In the genomic region with DNA sequence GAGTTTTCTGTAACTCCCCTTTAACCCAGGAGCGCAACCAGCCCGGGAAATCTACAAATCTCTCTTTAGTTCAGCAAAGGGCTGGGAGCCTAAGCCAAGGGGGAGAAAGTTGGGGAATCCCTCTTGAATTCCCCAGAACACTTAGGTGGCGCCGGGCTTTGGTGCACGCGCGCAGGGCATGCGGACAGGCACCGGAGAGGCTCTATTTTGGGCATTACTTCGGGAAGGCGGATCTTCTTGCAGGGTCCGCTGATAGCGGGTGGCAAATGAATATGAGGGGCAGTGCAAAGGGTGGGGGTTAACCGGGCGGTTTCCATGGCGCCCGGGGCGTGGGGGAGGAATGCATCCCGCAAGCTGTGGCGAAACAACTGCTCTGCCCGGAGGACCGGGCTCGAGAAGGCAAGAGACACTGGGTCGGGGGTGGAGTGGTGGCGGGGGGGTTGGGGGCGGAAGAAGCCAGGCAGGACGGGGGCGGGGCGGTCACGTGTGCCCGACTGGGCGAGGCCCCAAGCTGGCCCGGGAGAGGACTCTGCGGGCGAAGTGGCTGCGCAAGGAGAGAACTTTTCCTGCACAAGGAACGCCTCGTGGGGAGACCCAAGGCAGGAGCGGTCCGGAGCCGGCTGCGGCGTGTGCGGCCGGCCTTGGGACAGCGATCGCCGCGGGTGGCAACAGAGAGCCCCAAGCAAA, we compare ENCODE assay signal across 8 cellular contexts. TPM values are rescaled to one million over a fixed set of nuclear protein-coding genes. Genes with fewer than 3 reads are reported as not detected.
DNase-seq lines count a peak whose midpoint lies in the region; ATAC-seq and TF ChIP-seq lines count a peak whose summit lies in the region.

A gene with protein sequence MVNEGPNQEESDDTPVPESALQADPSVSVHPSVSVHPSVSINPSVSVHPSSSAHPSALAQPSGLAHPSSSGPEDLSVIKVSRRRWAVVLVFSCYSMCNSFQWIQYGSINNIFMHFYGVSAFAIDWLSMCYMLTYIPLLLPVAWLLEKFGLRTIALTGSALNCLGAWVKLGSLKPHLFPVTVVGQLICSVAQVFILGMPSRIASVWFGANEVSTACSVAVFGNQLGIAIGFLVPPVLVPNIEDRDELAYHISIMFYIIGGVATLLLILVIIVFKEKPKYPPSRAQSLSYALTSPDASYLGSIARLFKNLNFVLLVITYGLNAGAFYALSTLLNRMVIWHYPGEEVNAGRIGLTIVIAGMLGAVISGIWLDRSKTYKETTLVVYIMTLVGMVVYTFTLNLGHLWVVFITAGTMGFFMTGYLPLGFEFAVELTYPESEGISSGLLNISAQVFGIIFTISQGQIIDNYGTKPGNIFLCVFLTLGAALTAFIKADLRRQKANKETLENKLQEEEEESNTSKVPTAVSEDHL (plus strand): TSS at position 522 of the 687 bp plus-strand sequence. CDS start 353 bp downstream, outside the sequence.

- TF ChIP-seq CTCF in GM06990 (IDR thresholded peaks at IDR 0.05; ENCODE audit: insufficient read depth, low read length, poor library complexity, severe bottlenecking): no peak
- TF ChIP-seq CTCF in epithelial cell of proximal tubule (conservative IDR thresholded peaks at IDR 0.05; ENCODE audit: low read depth, low read length): no peak

- H3K27me3 ChIP-seq in GM06990 (replicated peaks; ENCODE audit: control insufficient read depth, insufficient read depth, low read length): no peaks in the 10 kb centered on the region

- peak; percentile 40 for ATAC-seq in HG02642 (IDR thresholded peaks at IDR 0.05; ENCODE audit: poor library complexity, unreplicated experiment)
- ATAC-seq in GM19328 (IDR thresholded peaks at IDR 0.05; ENCODE audit: unreplicated experiment): no peak

- peak within 1 kb of the TSS; percentile 68 for H3K4me3 ChIP-seq in GM06990 (replicated peaks; ENCODE audit: low read depth, low read length)
- H3K4me3 ChIP-seq in epithelial cell of proximal tubule (ENCODE audit: low read depth, low read length): peak within 1 kb of the TSS; percentile 77

- H3K36me3 ChIP-seq in GM06990 (ENCODE audit: control insufficient read depth, insufficient read depth, low read length): no peaks in the 10 kb centered on the region

- DNase-seq in GM06990 (ENCODE audit: extremely low read depth, insufficient read length) (peak; percentile 62), NCI-H510A treated with DMSO at 0.1 percent for 48 hours (lab: John Stamatoyannopoulos, UW) (peak; percentile 35), activated T-cell treated with anti-CD3 and anti-CD28 coated beads for 24 hours (ENCODE audit: low read depth) (peak; percentile 38), epithelial cell of proximal tubule (ENCODE audit: low read depth) (no peak), midbrain (lab: John Stamatoyannopoulos, UW) (peak; percentile 73)
- peak; percentile 10 for DNase-seq in stimulated activated CD8-positive, alpha-beta memory T cell treated with anti-CD3 and anti-CD28 coated beads, Interleukin-7, amount 100 ng/mL, for 24 hours (ENCODE audit: low read depth)

RNA-seq across cellular contexts. Expression of the gene that starts here (rescaled TPM):
- 0.07 and 0.75 TPM in 2 replicates for total RNA-seq in epithelial cell of proximal tubule
